ENCODE assay signal across 8 cellular contexts in the genomic region with DNA sequence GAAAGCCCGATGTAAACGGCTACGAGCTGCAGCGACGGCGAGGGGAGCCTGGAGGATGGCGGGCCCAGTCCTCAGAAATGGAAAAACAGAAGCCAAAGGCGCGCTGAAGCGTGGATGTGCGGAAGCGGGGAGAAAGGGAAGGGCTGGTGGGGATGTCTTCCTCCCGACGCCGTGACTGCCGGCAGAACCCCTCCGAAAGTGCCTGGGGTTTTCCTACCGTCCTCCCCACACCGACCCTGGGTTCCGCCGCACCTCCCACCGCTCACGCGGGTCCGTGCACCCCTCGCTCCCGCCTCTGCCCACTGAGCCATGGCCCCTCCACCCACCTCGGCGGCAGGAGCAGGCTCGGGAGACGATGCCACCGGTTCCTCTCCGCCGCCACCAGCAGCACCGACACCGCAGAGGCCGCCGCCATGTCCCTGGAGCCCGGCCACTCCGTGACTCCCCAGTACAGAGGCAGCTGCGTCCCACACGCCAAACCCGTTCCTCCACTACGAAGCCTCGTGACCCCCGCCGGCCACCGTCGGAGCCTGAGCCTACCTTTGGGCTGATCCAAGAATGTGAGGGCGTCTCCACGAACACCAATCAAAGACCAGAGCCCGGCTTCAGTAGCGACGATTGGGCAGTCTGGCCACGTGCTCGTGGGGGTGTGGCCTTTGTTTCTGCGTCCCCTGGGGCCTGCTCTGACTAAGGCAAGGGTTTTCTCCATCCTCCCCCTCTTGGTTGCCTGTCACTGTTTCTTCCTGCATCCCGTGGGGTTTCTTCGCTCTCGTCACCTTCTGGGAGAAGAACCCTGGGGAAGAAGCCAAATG. TPM values are rescaled to one million over a fixed set of nuclear protein-coding genes. Genes with fewer than 3 reads are reported as not detected.
DNase-seq lines count a peak whose midpoint lies in the region; ATAC-seq, FAIRE-seq and TF ChIP-seq lines count a peak whose summit lies in the region.

A gene (minus strand): TSS at position 471 of the 812 bp plus-strand sequence. CDS start 56 bp downstream, at position 415.

- intact Hi-C loops in breast epithelium (cut with DNase I; ENCODE audit: low total_unique reads): no loop called here

- H3K27ac ChIP-seq in VCaP (peak within 1 kb of the TSS; percentile 92), breast epithelium (peak within 1 kb of the TSS; percentile 93 to 97), skeletal muscle tissue (ENCODE audit: low read depth, low read length) (peak within 1 kb of the TSS; percentile 89)

- no peak for TF ChIP-seq CTCF in VCaP (conservative IDR thresholded peaks at IDR 0.05)
- peak in 1 of 3 donors; percentile 9 for TF ChIP-seq CTCF in breast epithelium (IDR thresholded peaks at IDR 0.05)

- H3K36me3 ChIP-seq in breast epithelium (no peaks in the 10 kb centered on the region), skeletal muscle tissue (ENCODE audit: control insufficient read depth in 3 of 3, insufficient read depth in 3 of 3, low read length in 3 of 3) (peaks cover 0 to 3% (median 2%) of the 10 kb centered on the region in 3 donors)

- peak; percentile 100 for DNase-seq in NCI-H2196 (lab: John Stamatoyannopoulos, UW; ENCODE audit: unreplicated experiment)
- peak; percentile 98 to 99 for DNase-seq in breast epithelium (ENCODE audit: low spot score in 2 of 2)

- peak within 1 kb of the TSS; percentile 90 to 99 (median 94) for H3K9ac ChIP-seq in skeletal muscle tissue (ENCODE audit: low read depth in 1 of 3, low read length in 3 of 3)

- H3K4me1 ChIP-seq in breast epithelium: peaks cover 0 to 8% of the 10 kb centered on the region in 2 donors
- peaks cover 4 to 11% (median 6%) of the 10 kb centered on the region in 3 donors for H3K4me1 ChIP-seq in skeletal muscle tissue (ENCODE audit: control insufficient read depth in 3 of 3, insufficient read depth in 3 of 3, low read length in 3 of 3)

- peak; percentile 96 for FAIRE-seq in A204.1 (lab: Jason Lieb, UNC)

- peak within 1 kb of the TSS; percentile 70 to 91 (median 81) for H3K4me3 ChIP-seq in breast epithelium
- peak within 1 kb of the TSS; percentile 85 for H3K4me3 ChIP-seq in iPS-18c (ENCODE audit: insufficient read depth, low read depth, low read length)
- H3K4me3 ChIP-seq in skeletal muscle tissue (ENCODE audit: low read length in 3 of 3): peak within 1 kb of the TSS; percentile 92 to 97 (median 94)

- H3K27me3 ChIP-seq in breast epithelium: no peaks in the 10 kb centered on the region
- H3K27me3 ChIP-seq in skeletal muscle tissue (ENCODE audit: control insufficient read depth in 3 of 3, insufficient read depth in 3 of 3, low read length in 3 of 3): no peaks in the 10 kb centered on the region

- peak; percentile 61 for TF ChIP-seq POLR2A in breast epithelium (IDR thresholded peaks at IDR 0.05)

- H3K9me3 ChIP-seq in breast epithelium: no peaks in the 10 kb centered on the region
- H3K9me3 ChIP-seq in iPS-18c (ENCODE audit: control insufficient read depth, insufficient read depth, low read length): no peaks in the 10 kb centered on the region
- no peaks in the 10 kb centered on the region for H3K9me3 ChIP-seq in skeletal muscle tissue (ENCODE audit: control insufficient read depth in 3 of 3, low read length in 3 of 3)

- ATAC-seq in GM18861 (IDR thresholded peaks at IDR 0.05; ENCODE audit: unreplicated experiment) (peak; percentile 98), HG03097 (IDR thresholded peaks at IDR 0.05; ENCODE audit: low FRiP score, unreplicated experiment) (peak; percentile 98)

RNA-seq across cellular contexts. Expression of the gene that starts here (rescaled TPM):
- total RNA-seq in breast epithelium (10 to 100 TPM; 42.3 to 70.2 (median 47.6) TPM), skeletal muscle tissue (16.2 TPM)

Comparison
In these comparisons a context has a peak if more than half of its experiments do, and no peak if none do; other contexts are left out.
1. Peak in every context shown above with its lines: DNase-seq, ATAC-seq, H3K4me3 ChIP-seq and H3K27ac ChIP-seq.